ENCODE assay signal across 1 cellular context in genomic region chr14:100438678-100439592, GRCh38.
TF ChIP-seq lines count a peak whose summit lies in the region.

No MANE protein-coding gene starts in this region.

TF ChIP-seq in HEK293, 187 proteins besides CTCF, POLR2A, EP300 and RAD21 (continued from another document):
- TF ChIP-seq, protein P1, sequence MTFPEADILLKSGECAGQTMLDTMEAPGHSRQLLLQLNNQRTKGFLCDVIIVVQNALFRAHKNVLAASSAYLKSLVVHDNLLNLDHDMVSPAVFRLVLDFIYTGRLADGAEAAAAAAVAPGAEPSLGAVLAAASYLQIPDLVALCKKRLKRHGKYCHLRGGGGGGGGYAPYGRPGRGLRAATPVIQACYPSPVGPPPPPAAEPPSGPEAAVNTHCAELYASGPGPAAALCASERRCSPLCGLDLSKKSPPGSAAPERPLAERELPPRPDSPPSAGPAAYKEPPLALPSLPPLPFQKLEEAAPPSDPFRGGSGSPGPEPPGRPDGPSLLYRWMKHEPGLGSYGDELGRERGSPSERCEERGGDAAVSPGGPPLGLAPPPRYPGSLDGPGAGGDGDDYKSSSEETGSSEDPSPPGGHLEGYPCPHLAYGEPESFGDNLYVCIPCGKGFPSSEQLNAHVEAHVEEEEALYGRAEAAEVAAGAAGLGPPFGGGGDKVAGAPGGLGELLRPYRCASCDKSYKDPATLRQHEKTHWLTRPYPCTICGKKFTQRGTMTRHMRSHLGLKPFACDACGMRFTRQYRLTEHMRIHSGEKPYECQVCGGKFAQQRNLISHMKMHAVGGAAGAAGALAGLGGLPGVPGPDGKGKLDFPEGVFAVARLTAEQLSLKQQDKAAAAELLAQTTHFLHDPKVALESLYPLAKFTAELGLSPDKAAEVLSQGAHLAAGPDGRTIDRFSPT (tag by site-specific recombination; IDR thresholded peaks at IDR 0.05) = peak; percentile 89; the same call in 1 of the 2 replicates
- 0 out of 2 replicates have a peak, but pooled peaks have one; percentile 65 for TF ChIP-seq BCL11B (tag by site-specific recombination; IDR thresholded peaks at IDR 0.05; ENCODE audit: low read depth)
- TF ChIP-seq ZNF664 (tag by site-specific recombination; IDR thresholded peaks at IDR 0.05) = no peak
- TF ChIP-seq, protein P2, sequence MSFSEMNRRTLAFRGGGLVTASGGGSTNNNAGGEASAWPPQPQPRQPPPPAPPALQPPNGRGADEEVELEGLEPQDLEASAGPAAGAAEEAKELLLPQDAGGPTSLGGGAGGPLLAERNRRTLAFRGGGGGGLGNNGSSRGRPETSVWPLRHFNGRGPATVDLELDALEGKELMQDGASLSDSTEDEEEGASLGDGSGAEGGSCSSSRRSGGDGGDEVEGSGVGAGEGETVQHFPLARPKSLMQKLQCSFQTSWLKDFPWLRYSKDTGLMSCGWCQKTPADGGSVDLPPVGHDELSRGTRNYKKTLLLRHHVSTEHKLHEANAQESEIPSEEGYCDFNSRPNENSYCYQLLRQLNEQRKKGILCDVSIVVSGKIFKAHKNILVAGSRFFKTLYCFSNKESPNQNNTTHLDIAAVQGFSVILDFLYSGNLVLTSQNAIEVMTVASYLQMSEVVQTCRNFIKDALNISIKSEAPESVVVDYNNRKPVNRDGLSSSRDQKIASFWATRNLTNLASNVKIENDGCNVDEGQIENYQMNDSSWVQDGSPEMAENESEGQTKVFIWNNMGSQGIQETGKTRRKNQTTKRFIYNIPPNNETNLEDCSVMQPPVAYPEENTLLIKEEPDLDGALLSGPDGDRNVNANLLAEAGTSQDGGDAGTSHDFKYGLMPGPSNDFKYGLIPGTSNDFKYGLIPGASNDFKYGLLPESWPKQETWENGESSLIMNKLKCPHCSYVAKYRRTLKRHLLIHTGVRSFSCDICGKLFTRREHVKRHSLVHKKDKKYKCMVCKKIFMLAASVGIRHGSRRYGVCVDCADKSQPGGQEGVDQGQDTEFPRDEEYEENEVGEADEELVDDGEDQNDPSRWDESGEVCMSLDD (tag by site-specific recombination; IDR thresholded peaks at IDR 0.05) = no peak
- TF ChIP-seq ZNF600 (tag by site-specific recombination; IDR thresholded peaks at IDR 0.05) = peak; percentile 93
- no peak for TF ChIP-seq KLF7 (tag by site-specific recombination; IDR thresholded peaks at IDR 0.05; ENCODE audit: borderline replicate concordance)
- TF ChIP-seq ZNF529 (tag by site-specific recombination; IDR thresholded peaks at IDR 0.05; ENCODE audit: insufficient replicate concordance) = no peak
- TF ChIP-seq ZNF37A (tag by site-specific recombination; IDR thresholded peaks at IDR 0.05) = no peak
- TF ChIP-seq, protein P3, sequence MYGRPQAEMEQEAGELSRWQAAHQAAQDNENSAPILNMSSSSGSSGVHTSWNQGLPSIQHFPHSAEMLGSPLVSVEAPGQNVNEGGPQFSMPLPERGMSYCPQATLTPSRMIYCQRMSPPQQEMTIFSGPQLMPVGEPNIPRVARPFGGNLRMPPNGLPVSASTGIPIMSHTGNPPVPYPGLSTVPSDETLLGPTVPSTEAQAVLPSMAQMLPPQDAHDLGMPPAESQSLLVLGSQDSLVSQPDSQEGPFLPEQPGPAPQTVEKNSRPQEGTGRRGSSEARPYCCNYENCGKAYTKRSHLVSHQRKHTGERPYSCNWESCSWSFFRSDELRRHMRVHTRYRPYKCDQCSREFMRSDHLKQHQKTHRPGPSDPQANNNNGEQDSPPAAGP (tag by site-specific recombination; IDR thresholded peaks at IDR 0.05) = peak; percentile 37; the same call in 1 of the 2 replicates
- no peak for TF ChIP-seq ZNF426 (tag by site-specific recombination; IDR thresholded peaks at IDR 0.05)
- peak; percentile 67 for TF ChIP-seq ZNF768 (tag by site-specific recombination; IDR thresholded peaks at IDR 0.05)
- 0 out of 2 replicates have a peak, but pooled peaks have one; percentile 16 for TF ChIP-seq KLF16 (tag by site-specific recombination; IDR thresholded peaks at IDR 0.05)
- TF ChIP-seq ZNF138 (tag by site-specific recombination; IDR thresholded peaks at IDR 0.05; ENCODE audit: borderline replicate concordance) = no peak
- TF ChIP-seq ZNF791 (tag by site-specific recombination; IDR thresholded peaks at IDR 0.05) = no peak
- no peak for TF ChIP-seq ZNF843 (tag by site-specific recombination; IDR thresholded peaks at IDR 0.05)
- TF ChIP-seq, protein P4, sequence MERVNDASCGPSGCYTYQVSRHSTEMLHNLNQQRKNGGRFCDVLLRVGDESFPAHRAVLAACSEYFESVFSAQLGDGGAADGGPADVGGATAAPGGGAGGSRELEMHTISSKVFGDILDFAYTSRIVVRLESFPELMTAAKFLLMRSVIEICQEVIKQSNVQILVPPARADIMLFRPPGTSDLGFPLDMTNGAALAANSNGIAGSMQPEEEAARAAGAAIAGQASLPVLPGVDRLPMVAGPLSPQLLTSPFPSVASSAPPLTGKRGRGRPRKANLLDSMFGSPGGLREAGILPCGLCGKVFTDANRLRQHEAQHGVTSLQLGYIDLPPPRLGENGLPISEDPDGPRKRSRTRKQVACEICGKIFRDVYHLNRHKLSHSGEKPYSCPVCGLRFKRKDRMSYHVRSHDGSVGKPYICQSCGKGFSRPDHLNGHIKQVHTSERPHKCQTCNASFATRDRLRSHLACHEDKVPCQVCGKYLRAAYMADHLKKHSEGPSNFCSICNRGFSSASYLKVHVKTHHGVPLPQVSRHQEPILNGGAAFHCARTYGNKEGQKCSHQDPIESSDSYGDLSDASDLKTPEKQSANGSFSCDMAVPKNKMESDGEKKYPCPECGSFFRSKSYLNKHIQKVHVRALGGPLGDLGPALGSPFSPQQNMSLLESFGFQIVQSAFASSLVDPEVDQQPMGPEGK (tag by site-specific recombination; IDR thresholded peaks at IDR 0.05) = 0 out of 2 replicates have a peak, but pooled peaks have one; percentile 22
- TF ChIP-seq ZIC2 (tag by site-specific recombination; IDR thresholded peaks at IDR 0.05) = peak; percentile 33; the same call in 1 of the 2 replicates
- TF ChIP-seq INSM2 (tag by site-specific recombination; IDR thresholded peaks at IDR 0.05) = peak; percentile 95
- no peak for TF ChIP-seq ZNF621 (tag by site-specific recombination; IDR thresholded peaks at IDR 0.05)
- TF ChIP-seq ZFHX2 (tag by site-specific recombination; conservative IDR thresholded peaks at IDR 0.05) = peak; percentile 94
- TF ChIP-seq ZNF26 (tag by site-specific recombination; IDR thresholded peaks at IDR 0.05) = no peak
- TF ChIP-seq ZNF2 (tag by site-specific recombination; IDR thresholded peaks at IDR 0.05) = peak; percentile 54; the same call in 1 of the 2 replicates
- no peak for TF ChIP-seq ZNF202 (tag by site-specific recombination; IDR thresholded peaks at IDR 0.05; ENCODE audit: borderline replicate concordance)
- TF ChIP-seq, protein P5, sequence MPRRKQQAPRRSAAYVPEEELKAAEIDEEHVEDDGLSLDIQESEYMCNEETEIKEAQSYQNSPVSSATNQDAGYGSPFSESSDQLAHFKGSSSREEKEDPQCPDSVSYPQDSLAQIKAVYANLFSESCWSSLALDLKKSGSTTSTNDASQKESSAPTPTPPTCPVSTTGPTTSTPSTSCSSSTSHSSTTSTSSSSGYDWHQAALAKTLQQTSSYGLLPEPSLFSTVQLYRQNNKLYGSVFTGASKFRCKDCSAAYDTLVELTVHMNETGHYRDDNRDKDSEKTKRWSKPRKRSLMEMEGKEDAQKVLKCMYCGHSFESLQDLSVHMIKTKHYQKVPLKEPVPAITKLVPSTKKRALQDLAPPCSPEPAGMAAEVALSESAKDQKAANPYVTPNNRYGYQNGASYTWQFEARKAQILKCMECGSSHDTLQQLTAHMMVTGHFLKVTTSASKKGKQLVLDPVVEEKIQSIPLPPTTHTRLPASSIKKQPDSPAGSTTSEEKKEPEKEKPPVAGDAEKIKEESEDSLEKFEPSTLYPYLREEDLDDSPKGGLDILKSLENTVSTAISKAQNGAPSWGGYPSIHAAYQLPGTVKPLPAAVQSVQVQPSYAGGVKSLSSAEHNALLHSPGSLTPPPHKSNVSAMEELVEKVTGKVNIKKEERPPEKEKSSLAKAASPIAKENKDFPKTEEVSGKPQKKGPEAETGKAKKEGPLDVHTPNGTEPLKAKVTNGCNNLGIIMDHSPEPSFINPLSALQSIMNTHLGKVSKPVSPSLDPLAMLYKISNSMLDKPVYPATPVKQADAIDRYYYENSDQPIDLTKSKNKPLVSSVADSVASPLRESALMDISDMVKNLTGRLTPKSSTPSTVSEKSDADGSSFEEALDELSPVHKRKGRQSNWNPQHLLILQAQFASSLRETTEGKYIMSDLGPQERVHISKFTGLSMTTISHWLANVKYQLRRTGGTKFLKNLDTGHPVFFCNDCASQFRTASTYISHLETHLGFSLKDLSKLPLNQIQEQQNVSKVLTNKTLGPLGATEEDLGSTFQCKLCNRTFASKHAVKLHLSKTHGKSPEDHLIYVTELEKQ (tag by site-specific recombination; IDR thresholded peaks at IDR 0.05; ENCODE audit: borderline replicate concordance) = peak; percentile 81
- 0 out of 2 replicates have a peak, but pooled peaks have one; percentile 22 for TF ChIP-seq PRDM1 (tag by site-specific recombination; IDR thresholded peaks at IDR 0.05)
- no peak for TF ChIP-seq AEBP2 (tag by site-specific recombination; IDR thresholded peaks at IDR 0.05; ENCODE audit: borderline replicate concordance)
- TF ChIP-seq ZNF366 (tag by site-specific recombination; conservative IDR thresholded peaks at IDR 0.05) = peak; percentile 39; the same call in 1 of the 2 replicates
- TF ChIP-seq ZNF670 (tag by site-specific recombination; IDR thresholded peaks at IDR 0.05; ENCODE audit: low read depth) = no peak
- TF ChIP-seq ZNF292 (tag by site-specific recombination; IDR thresholded peaks at IDR 0.05; ENCODE audit: borderline replicate concordance, low read depth) = no peak
- peak; percentile 93 for TF ChIP-seq KLF8 (tag by site-specific recombination; IDR thresholded peaks at IDR 0.05)
- TF ChIP-seq ZBTB17 (tag by site-specific recombination; IDR thresholded peaks at IDR 0.05) = peak; percentile 79
- peak; percentile 11; the same call in 1 of the 2 replicates for TF ChIP-seq GLIS1 (tag by site-specific recombination; IDR thresholded peaks at IDR 0.05)
- TF ChIP-seq ZEB2 (tag by site-specific recombination; IDR thresholded peaks at IDR 0.05) = peak; percentile 43; the same call in 1 of the 2 replicates
- no peak for TF ChIP-seq ZNF157 (tag by site-specific recombination; IDR thresholded peaks at IDR 0.05)
- peak; percentile 99 for TF ChIP-seq MYNN (tag by site-specific recombination; IDR thresholded peaks at IDR 0.05; ENCODE audit: borderline replicate concordance)
- TF ChIP-seq KLF1 (tag by site-specific recombination; IDR thresholded peaks at IDR 0.05) = peak; percentile 96
- TF ChIP-seq ZNF10 (tag by site-specific recombination; IDR thresholded peaks at IDR 0.05) = peak; percentile 59
- TF ChIP-seq HOXD13 (CRISPR knock-in tag; IDR thresholded peaks at IDR 0.05; ENCODE audit: borderline replicate concordance) = peak; percentile 57; the same call in 1 of the 2 replicates
- peak; percentile 97 for TF ChIP-seq SCRT2 (tag by site-specific recombination; IDR thresholded peaks at IDR 0.05)
- TF ChIP-seq SP7 (tag by site-specific recombination; IDR thresholded peaks at IDR 0.05) = peak; percentile 77
